23 cellular contexts compared by ENCODE assay signal in the genomic region with DNA sequence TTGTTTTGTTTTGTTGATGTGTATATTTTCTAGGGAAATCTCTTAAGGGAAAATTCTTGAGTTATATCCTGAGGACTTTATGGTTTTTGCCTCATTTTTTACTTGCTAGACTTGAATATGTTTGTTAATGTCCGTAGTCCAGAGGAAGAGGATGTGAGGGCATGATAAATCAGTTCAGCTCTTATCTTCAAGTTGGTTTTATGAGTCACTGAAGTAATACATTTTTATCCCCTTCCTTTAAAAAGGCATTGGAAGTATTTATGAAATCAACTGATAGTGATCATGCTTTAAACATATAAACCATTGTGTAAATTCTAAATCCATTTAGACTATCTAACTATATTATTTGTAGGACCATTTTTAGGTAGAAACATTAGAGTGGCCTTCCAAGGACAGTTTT. TPM values are rescaled to one million over a fixed set of nuclear protein-coding genes. Genes with fewer than 3 reads are reported as not detected.
DNase-seq lines count a peak whose midpoint lies in the region; ATAC-seq, FAIRE-seq and TF ChIP-seq lines count a peak whose summit lies in the region.
"Had no signal": no experiment of that assay in that cellular context is flagged by ENCODE, and none has a peak within 500 bp of the region (broad histone marks: within the 10 kb centered on the region; RNA-seq: fewer than 3 reads in every experiment).

No MANE protein-coding gene starts in this region.

- dilution Hi-C loops in IMR-90 (cut with HindIII; ENCODE audit: low sequenced_read_pairs, unreplicated experiment): no loop called here

- peaks cover 2% of the 10 kb centered on the region for H3K4me1 ChIP-seq in IMR-90 (ENCODE audit: control insufficient read depth, insufficient read depth, low read length)
- H3K4me1 ChIP-seq in astrocyte (ENCODE audit: insufficient read depth, low read length): no peaks in the 10 kb centered on the region
- no peaks in the 10 kb centered on the region for H3K4me1 ChIP-seq in ovary (ENCODE audit: insufficient read depth)
- H3K4me1 ChIP-seq: HAP-1, lower lobe of right lung, psoas muscle had no signal

- H4K91ac ChIP-seq in IMR-90 (ENCODE audit: insufficient read depth, low read depth, low read length): no peak overlapping the region

- H3K36me3 ChIP-seq in IMR-90 (ENCODE audit: control insufficient read depth, insufficient read depth, low read length): peaks cover 3% of the 10 kb centered on the region
- H3K36me3 ChIP-seq in astrocyte (ENCODE audit: insufficient read depth, low read length): peaks cover 6% of the 10 kb centered on the region
- no peaks in the 10 kb centered on the region for H3K36me3 ChIP-seq in ovary
- H3K36me3 ChIP-seq: neural progenitor cell had no signal

- BruUV-seq in IMR-90 (replicated peaks; lab: Mats Ljungman, UMichigan): no TSS peak

- no peak overlapping the region for H2AK5ac ChIP-seq in IMR-90 (ENCODE audit: low read depth, low read length)

- H3K4me3 Mint-ChIP-seq in astrocyte (ENCODE audit: unreplicated experiment): no peak overlapping the region
- no peak overlapping the region for H3K4me3 Mint-ChIP-seq in naive thymus-derived CD8-positive, alpha-beta T cell
- H3K4me3 Mint-ChIP-seq: activated T-cell treated with anti-CD3 and anti-CD28 coated beads, Interleukin-2, amount 50 U/mL, for 4 hours; CD8-positive, alpha-beta memory T cell; neural progenitor cell had no signal

- no peak overlapping the region for H2BK5ac ChIP-seq in IMR-90 (ENCODE audit: low read depth, low read length, poor library complexity, severe bottlenecking)

- H2AK9ac ChIP-seq in IMR-90 (replicated peaks; ENCODE audit: low read depth, low read length, poor library complexity): no peak overlapping the region

- H3K79me2 ChIP-seq in astrocyte (ENCODE audit: insufficient read depth, low read length): no peaks in the 10 kb centered on the region

- CTCF ChIA-PET in IMR-90 (lab: Yijun Ruan, JAX): interaction anchor here (0.6 kb wide), 1 partner anchor 17 kb away, joined by 3 read pairs; no protein-coding TSS in a partner anchor

- intact Hi-C loops in IMR-90 (cut with micrococcal nuclease) (no loop called here), ovary (cut with DNase I) (no loop called here)

- no peak overlapping the region for H3K27ac ChIP-seq in IMR-90 (ENCODE audit: insufficient read depth, low read length)
- H3K27ac ChIP-seq in astrocyte (ENCODE audit: low read depth, low read length): no peak overlapping the region
- no peak overlapping the region for H3K27ac ChIP-seq in ovary
- H3K27ac ChIP-seq: lower lobe of right lung, neural progenitor cell, psoas muscle, SJCRH30 had no signal

- peaks cover 25% of the 10 kb centered on the region for H3K4me1 Mint-ChIP-seq in astrocyte (ENCODE audit: low read depth, unreplicated experiment)
- peaks cover 0 to 10% (median 8%) of the 10 kb centered on the region in 4 donors for H3K4me1 Mint-ChIP-seq in naive thymus-derived CD8-positive, alpha-beta T cell
- H3K4me1 Mint-ChIP-seq: neural progenitor cell had no signal

- no peak overlapping the region for H2BK20ac ChIP-seq in IMR-90 (ENCODE audit: low read depth, low read length)

- FAIRE-seq in astrocyte (lab: Jason Lieb, UNC): peak; percentile 34
- FAIRE-seq: kidney had no signal

- no peak overlapping the region for H3K18ac ChIP-seq in IMR-90 (ENCODE audit: low read depth, low read length)

- no peaks in the 10 kb centered on the region for H3K9me3 Mint-ChIP-seq in astrocyte (ENCODE audit: unreplicated experiment)
- H3K9me3 Mint-ChIP-seq in naive thymus-derived CD8-positive, alpha-beta T cell: no peaks in the 10 kb centered on the region
- H3K9me3 Mint-ChIP-seq: activated T-cell treated with anti-CD3 and anti-CD28 coated beads, Interleukin-2, amount 50 U/mL, for 4 hours; CD8-positive, alpha-beta memory T cell; neural progenitor cell had no signal

- H3K79me1 ChIP-seq in IMR-90 (ENCODE audit: low read depth in 1 of 2, low read length in 2 of 2): no peaks in the 10 kb centered on the region; a peak in 1 of 4 replicates

- no peak overlapping the region for H3K23ac ChIP-seq in IMR-90 (ENCODE audit: low read depth, low read length)

- no peak overlapping the region for H2BK15ac ChIP-seq in IMR-90 (ENCODE audit: low read depth, low read length)

- peaks cover 8% of the 10 kb centered on the region; the same call in 1 of the 2 replicates for H3K9me1 ChIP-seq in IMR-90 (ENCODE audit: insufficient read depth, low read length)

- H2BK120ac ChIP-seq in IMR-90 (ENCODE audit: low read depth, low read length): no peak overlapping the region

- H3K4me3 ChIP-seq in IMR-90 (ENCODE audit: insufficient read depth, low read depth, low read length) (no peak overlapping the region), astrocyte (ENCODE audit: insufficient read depth, low read depth, low read length) (no peak overlapping the region), ovary (no peak overlapping the region)
- H3K4me3 ChIP-seq: HAP-1, lower lobe of right lung, neural progenitor cell, psoas muscle, SJCRH30 had no signal

- no CpG with 5 or more reads among the region's 1 CpG for WGBS in IMR-90 (ENCODE audit: extremely low coverage in 2 of 2, insufficient read length in 1 of 2), 2 experiments
- 48 to 56% (median 53%) methylated on average over 1 of the region's 1 CpG for WGBS in ovary, 3 donors

- POLR2A ChIA-PET in IMR-90 (lab: Charles Lee; ENCODE audit: unreplicated experiment): no interaction called here
- POLR2A ChIA-PET in naive thymus-derived CD8-positive, alpha-beta T cell (lab: Charles Lee): no interaction called here

- ATAC-seq in IMR-90 (ENCODE audit: low read depth) (no peak), GM18505 (IDR thresholded peaks at IDR 0.05; ENCODE audit: unreplicated experiment) (no peak)
- no peak for ATAC-seq in naive thymus-derived CD8-positive, alpha-beta T cell
- ATAC-seq: activated T-cell treated with anti-CD3 and anti-CD28 coated beads, Interleukin-2, amount 50 U/mL, for 4 hours; HepG2; lower lobe of right lung; psoas muscle had no signal

- H3K27me3 ChIP-seq in IMR-90 (ENCODE audit: control insufficient read depth, insufficient read depth, low read length) (no peaks in the 10 kb centered on the region), astrocyte (ENCODE audit: insufficient read depth, low read length) (no peaks in the 10 kb centered on the region), ovary (no peaks in the 10 kb centered on the region)
- H3K27me3 ChIP-seq: neural progenitor cell, SJCRH30 had no signal

- H2AFZ ChIP-seq in IMR-90 (replicated peaks; ENCODE audit: low read length, poor library complexity) (no peak overlapping the region), astrocyte (ENCODE audit: low read depth, low read length) (no peak overlapping the region)
- H2AFZ ChIP-seq: neural progenitor cell had no signal

- H3K4me2 ChIP-seq in IMR-90 (ENCODE audit: low read depth, low read length): no peak overlapping the region
- peak overlapping the region; percentile 27 for H3K4me2 ChIP-seq in astrocyte (ENCODE audit: low read length)
- H3K4me2 ChIP-seq: neural progenitor cell had no signal

- no peaks in the 10 kb centered on the region for H3K27me3 Mint-ChIP-seq in astrocyte (ENCODE audit: low read depth, unreplicated experiment)
- no peaks in the 10 kb centered on the region for H3K27me3 Mint-ChIP-seq in naive thymus-derived CD8-positive, alpha-beta T cell
- H3K27me3 Mint-ChIP-seq: CD8-positive, alpha-beta memory T cell had no signal

- H3K9ac ChIP-seq in IMR-90 (ENCODE audit: low read depth, low read length) (no peak overlapping the region), astrocyte (ENCODE audit: low read length) (no peak overlapping the region)
- H3K9ac ChIP-seq: neural progenitor cell had no signal

- H4K5ac ChIP-seq in IMR-90 (ENCODE audit: low read depth, low read length): no peak overlapping the region

- in situ Hi-C loops in IMR-90 (cut with MboI; ENCODE audit: low sequenced_read_pairs): no loop called here

- no peak for TF ChIP-seq RAD21 in IMR-90 (IDR thresholded peaks at IDR 0.05; ENCODE audit: low read length)

- no peak for TF ChIP-seq CTCF in IMR-90 (conservative IDR thresholded peaks at IDR 0.05; ENCODE audit: low read depth, low read length)
- no peak for TF ChIP-seq CTCF in astrocyte (IDR thresholded peaks at IDR 0.05; ENCODE audit: insufficient read depth, low read depth, low read length)
- TF ChIP-seq CTCF in ovary (IDR thresholded peaks at IDR 0.05): no peak

- no peak overlapping the region for H3K4ac ChIP-seq in IMR-90 (ENCODE audit: low read depth, low read length)

- H4K20me1 ChIP-seq in IMR-90 (ENCODE audit: insufficient read depth, low read length) (no peaks in the 10 kb centered on the region), astrocyte (ENCODE audit: insufficient read depth, low read length) (no peaks in the 10 kb centered on the region)

- no peak overlapping the region for H4K8ac ChIP-seq in IMR-90 (ENCODE audit: low read depth in 2 of 2, low read length in 2 of 2)

- no peak for TF ChIP-seq EP300 in ovary (IDR thresholded peaks at IDR 0.05)

- peak; percentile 69 for DNase-seq in IMR-90
- peak; percentile 71 for DNase-seq in astrocyte (ENCODE audit: low read depth)
- DNase-seq in hepatic stellate cell (ENCODE audit: low spot score): peak; percentile 4
- DNase-seq in activated CD4-positive, CD25-positive, alpha-beta regulatory T cell treated with anti-CD3 and anti-CD28 coated beads, Interleukin-2, amount 50 U/mL, for 72 hours: no peak
- no peak for DNase-seq in ovary
- no peak for DNase-seq in naive thymus-derived CD8-positive, alpha-beta T cell
- DNase-seq: activated CD4-positive, alpha-beta T cell treated with anti-CD3 and anti-CD28 coated beads for 48 hours; activated naive CD4-positive, alpha-beta T cell; activated T-cell treated with anti-CD3 and anti-CD28 coated beads, Interleukin-2, amount 50 U/mL, for 4 hours; anterior cingulate cortex; CD8-positive, alpha-beta memory T cell; effector CD4-positive, alpha-beta T cell; kidney; lower lobe of right lung; NCI-H1092 treated with DMSO at 0.1 percent for 48 hours; NCI-H187 treated with DMSO at 0.1 percent for 48 hours; NCI-H69; psoas muscle; SJCRH30 had no signal

- TF ChIP-seq POLR2A in IMR-90 (IDR thresholded peaks at IDR 0.05; ENCODE audit: low read depth, low read length) (no peak), GM18505 (IDR thresholded peaks at IDR 0.05; ENCODE audit: borderline replicate concordance, extremely low read depth, insufficient read depth, insufficient read length) (no peak), ovary (IDR thresholded peaks at IDR 0.05) (no peak)

- H3K56ac ChIP-seq in IMR-90 (ENCODE audit: extremely low read depth, insufficient read depth, low read length): no peak overlapping the region

- H3K36me3 Mint-ChIP-seq in astrocyte (ENCODE audit: low read depth, unreplicated experiment): peaks cover 10% of the 10 kb centered on the region
- H3K36me3 Mint-ChIP-seq in naive thymus-derived CD8-positive, alpha-beta T cell: peaks cover 13 to 94% (median 53%) of the 10 kb centered on the region in 3 donors

- no peak overlapping the region for H3K14ac ChIP-seq in IMR-90 (replicated peaks; ENCODE audit: low read depth, low read length)

- H3K27ac Mint-ChIP-seq in astrocyte (ENCODE audit: unreplicated experiment): no peak overlapping the region
- H3K27ac Mint-ChIP-seq in naive thymus-derived CD8-positive, alpha-beta T cell: no peak overlapping the region
- H3K27ac Mint-ChIP-seq: neural progenitor cell had no signal

- H3K9me3 ChIP-seq in IMR-90 (ENCODE audit: control insufficient read depth, insufficient read depth, low read length): no peaks in the 10 kb centered on the region
- H3K9me3 ChIP-seq in astrocyte (ENCODE audit: insufficient read depth, low read depth, low read length): no peaks in the 10 kb centered on the region
- no peaks in the 10 kb centered on the region for H3K9me3 ChIP-seq in ovary
- H3K9me3 ChIP-seq: HAP-1, lower lobe of right lung, psoas muscle, SJCRH30 had no signal

RNA-seq across cellular contexts. Expression of a gene that starts 43.9 kb away (rescaled TPM):
- total RNA-seq in IMR-90 (2012; rRNA removed) (103 and 119 TPM in 2 replicates), astrocyte (26.7 and 37.2 TPM in 2 replicates), ovary (100 to 1,000 TPM; 158 to 245 (median 191) TPM)
- polyA plus RNA-seq in IMR-90 (2012; rRNA removed) (48.8 and 53.2 TPM in 2 replicates), ovary (100 to 1,000 TPM; 147 to 248 TPM)
- 55.0 and 65.2 TPM in 2 replicates for polyA plus RNA-seq in IMR-90 (2012; cell fraction: cytosol; rRNA removed)
- 16.5 and 30.7 TPM in 2 replicates for polyA plus RNA-seq in IMR-90 (2012; cell fraction: nucleus; rRNA removed; ENCODE audit: low replicate concordance)
- under 1 TPM; 0.38 to 0.47 TPM for total RNA-seq in naive thymus-derived CD8-positive, alpha-beta T cell
- under 1 TPM in 1 of 3 donors, not detected in 2; 0.09 TPM for polyA plus RNA-seq in naive thymus-derived CD8-positive, alpha-beta T cell

RNA-seq across cellular contexts. Expression of a gene that starts 44.3 kb away (rescaled TPM):
- total RNA-seq in IMR-90 (2012; rRNA removed) (13.1 and 22.8 TPM in 2 replicates), astrocyte (21.4 and 25.2 TPM in 2 replicates), ovary (10 to 100 TPM; 12.3 to 20.2 (median 17.9) TPM)
- polyA plus RNA-seq in IMR-90 (2012; rRNA removed) (5.0 and 6.7 TPM in 2 replicates), ovary (10 to 100 TPM in 1 of 2 donors, 1 to 10 TPM in 1; 6.7 to 13.8 TPM)
- polyA plus RNA-seq in IMR-90 (2012; cell fraction: cytosol; rRNA removed): 0.98 and 1.5 TPM in 2 replicates
- polyA plus RNA-seq in IMR-90 (2012; cell fraction: nucleus; rRNA removed; ENCODE audit: low replicate concordance): 1.9 and 10.9 TPM in 2 replicates
- 10 to 100 TPM; 25.9 to 36.6 TPM for total RNA-seq in naive thymus-derived CD8-positive, alpha-beta T cell
- 10 to 100 TPM; 14.3 to 18.5 (median 14.9) TPM for polyA plus RNA-seq in naive thymus-derived CD8-positive, alpha-beta T cell

RNA-seq across cellular contexts. Expression of a gene that starts 44.6 kb away (rescaled TPM):
- total RNA-seq in IMR-90 (2012; rRNA removed): 10.6 and 20.0 TPM in 2 replicates
- polyA plus RNA-seq in IMR-90 (2012; rRNA removed): 6.4 and 6.9 TPM in 2 replicates
- 2.0 and 4.4 TPM in 2 replicates for polyA plus RNA-seq in IMR-90 (2012; cell fraction: cytosol; rRNA removed)
- polyA plus RNA-seq in IMR-90 (2012; cell fraction: nucleus; rRNA removed; ENCODE audit: low replicate concordance): 1.8 and 5.5 TPM in 2 replicates
- total RNA-seq in astrocyte: 32.4 and 40.4 TPM in 2 replicates
- 10 to 100 TPM; 10.8 to 33.0 (median 17.9) TPM for total RNA-seq in ovary
- polyA plus RNA-seq in ovary: 10 to 100 TPM in 1 of 2 donors, 1 to 10 TPM in 1; 4.5 to 14.3 TPM
- total RNA-seq in naive thymus-derived CD8-positive, alpha-beta T cell: 10 to 100 TPM; 18.3 to 21.0 TPM
- polyA plus RNA-seq in naive thymus-derived CD8-positive, alpha-beta T cell: 10 to 100 TPM in 2 of 3 donors, 1 to 10 TPM in 1; 9.1 to 20.6 (median 10.6) TPM

Comparison
In these comparisons a context has a peak if more than half of its experiments do, and no peak if none do; other contexts are left out.
1. DNase-seq: peak in IMR-90 (single experiment), astrocyte (single experiment) and hepatic stellate cell (single experiment); none in activated CD4-positive, CD25-positive, alpha-beta regulatory T cell treated with anti-CD3 and anti-CD28 coated beads, Interleukin-2, amount 50 U/mL, for 72 hours (single experiment), ovary (0 of 5) and naive thymus-derived CD8-positive, alpha-beta T cell (0 of 10).
2. RNA of a gene that starts 43.9 kb away (total RNA-seq): 158 to 245 TPM in ovary, 103 to 119 TPM in IMR-90 and 26.7 to 37.2 TPM in astrocyte; 0.38 to 0.47 TPM in naive thymus-derived CD8-positive, alpha-beta T cell; every median in the first group is over 10 times any median in the second.